16 cellular contexts compared by ENCODE assay signal in genomic region chr22:48369789-48370507, GRCh38.
DNase-seq lines count a peak whose midpoint lies in the region; ATAC-seq, FAIRE-seq and TF ChIP-seq lines count a peak whose summit lies in the region.
"Had no signal": no experiment of that assay in that cellular context is flagged by ENCODE, and none has a peak within 500 bp of the region (broad histone marks: within the 10 kb centered on the region; RNA-seq: fewer than 3 reads in every experiment).

No MANE protein-coding gene starts in this region.

- H3K9me3 ChIP-seq in HUES6 (ENCODE audit: control insufficient read depth, insufficient read depth, low read depth, low read length) (no peaks in the 10 kb centered on the region), H1 (ENCODE audit: insufficient read depth in 2 of 2, low read depth in 1 of 2, low read length in 1 of 2) (no peaks in the 10 kb centered on the region), mucosa of rectum (ENCODE audit: control insufficient read depth in 2 of 2, low read length in 2 of 2) (no peaks in the 10 kb centered on the region)
- H3K9me3 ChIP-seq: thoracic aorta had no signal

- H2AFZ ChIP-seq in H1 (ENCODE audit: low read length), result no peak overlapping the region
- H2AFZ ChIP-seq: parathyroid adenoma had no signal

- peak overlapping the region; percentile 98 for H2BK5ac ChIP-seq in H1 (ENCODE audit: low read depth, low read length)

- H3K4me1 ChIP-seq in HUES6 (ENCODE audit: control insufficient read depth, insufficient read depth, low read length) (peaks cover 36% of the 10 kb centered on the region), H1 (replicated peaks in 1 of 4; ENCODE audit: control insufficient read depth in 3 of 4, insufficient read depth in 4 of 4, low read length in 3 of 4) (peaks cover 15 to 32% (median 24%) of the 10 kb centered on the region in 4 experiments), mucosa of rectum (ENCODE audit: control insufficient read depth in 2 of 2, insufficient read depth in 2 of 2, low read length in 2 of 2) (peaks cover 12 to 13% of the 10 kb centered on the region in 2 donors)
- H3K4me1 ChIP-seq: parathyroid adenoma had no signal

- H4K5ac ChIP-seq in H1 (ENCODE audit: insufficient read length, low read depth, low read length), result peak overlapping the region; percentile 69

- CTCF ChIA-PET in H1 (lab: Charles Lee; ENCODE audit: partially characterized antibody), result no interaction called here

- H3K23me2 ChIP-seq in H1 (ENCODE audit: low read depth, low read length), result no peaks in the 10 kb centered on the region

- H3K23ac ChIP-seq in H1 (ENCODE audit: insufficient read length), result no peak overlapping the region

- no peaks in the 10 kb centered on the region for H4K20me1 ChIP-seq in H1 (replicated peaks in 1 of 2; ENCODE audit: control insufficient read depth in 1 of 2, insufficient read depth in 2 of 2, low read length in 2 of 2)

- H4K91ac ChIP-seq in H1 (replicated peaks; ENCODE audit: insufficient read length, low read length), result peak overlapping the region; percentile 29

- H3K4me3 ChIP-seq in HUES6 (ENCODE audit: low read depth, low read length) (0 out of 2 replicates have a peak overlapping the region, but pooled peaks have one; percentile 2), H1 (ENCODE audit: extremely low read depth in 1 of 4, insufficient read depth in 2 of 4, low read depth in 3 of 4, low read length in 4 of 4) (peak overlapping the region in 3 of 4 experiments; percentile 34 to 42 (median 40); a peak in 4 of 8 replicates), mucosa of rectum (ENCODE audit: low read length in 2 of 2) (peak overlapping the region; percentile 3 to 30)
- H3K4me3 ChIP-seq: thoracic aorta had no signal

- peak overlapping the region; percentile 97; the same call in 1 of the 2 replicates for H2BK20ac ChIP-seq in H1 (ENCODE audit: low read length)

- peak overlapping the region; percentile 58 to 66 for H3K4me2 ChIP-seq in H1 (ENCODE audit: insufficient read depth in 1 of 2, low read depth in 2 of 2, low read length in 2 of 2)

- H3K27me3 ChIP-seq in HUES6 (ENCODE audit: control insufficient read depth, insufficient read depth, low read length) (no peaks in the 10 kb centered on the region), H1 (replicated peaks in 1 of 4; ENCODE audit: control insufficient read depth in 3 of 4, extremely low read depth in 1 of 4, insufficient read depth in 3 of 4, low read length in 3 of 4) (peaks cover 0 to 2% (median 0%) of the 10 kb centered on the region in 4 experiments; a peak in 3 of 7 replicates), mucosa of rectum (ENCODE audit: control insufficient read depth in 2 of 2, insufficient read depth in 2 of 2, low read length in 2 of 2) (no peaks in the 10 kb centered on the region)

- H3K9ac ChIP-seq in HUES6 (ENCODE audit: low read length) (no peak overlapping the region), H1 (replicated peaks in 1 of 4; ENCODE audit: extremely low read depth in 1 of 4, low read depth in 3 of 4, low read length in 3 of 4) (peak overlapping the region in 2 of 4 experiments; percentile 20 to 53; a peak in 4 of 7 replicates), mucosa of rectum (ENCODE audit: low read depth in 1 of 2, low read length in 2 of 2) (no peak overlapping the region)
- H3K9ac ChIP-seq: parathyroid adenoma had no signal

- no peak overlapping the region for H3K14ac ChIP-seq in H1 (ENCODE audit: insufficient read length)

- TF ChIP-seq EP300 in H1 (IDR thresholded peaks at IDR 0.05; ENCODE audit: borderline replicate concordance in 1 of 2, low read depth in 2 of 2, low read length in 2 of 2), result peak in 1 of 2 experiments; percentile 68; a peak in 1 of 3 replicates

- ATAC-seq in GM21717 (IDR thresholded peaks at IDR 0.05; ENCODE audit: unreplicated experiment) (no peak), HG03039 (IDR thresholded peaks at IDR 0.05; ENCODE audit: unreplicated experiment) (no peak)
- no peak for ATAC-seq in activated CD4-positive, CD25-positive, alpha-beta regulatory T cell treated with anti-CD3 and anti-CD28 coated beads, Interleukin-2, amount 50 U/mL, for 24 hours
- ATAC-seq: Right ventricle myocardium inferior had no signal

- POLR2A ChIA-PET in H1 (lab: Charles Lee; ENCODE audit: partially characterized antibody), result interaction anchor here (0.6 to 1.6 kb wide), 4 partner anchors 10 to 168 kb away, joined by 3 to 5 read pairs (median 4); no protein-coding TSS in a partner anchor

- no peaks in the 10 kb centered on the region; the same call in 1 of the 2 replicates for H3K79me1 ChIP-seq in H1 (ENCODE audit: low read depth, low read length)

- H3K56ac ChIP-seq in H1 (replicated peaks; ENCODE audit: insufficient read length, low read depth, low read length), result no peak overlapping the region

- peak overlapping the region; percentile 88 for H2BK12ac ChIP-seq in H1 (ENCODE audit: low read depth, low read length)

- H3K79me2 ChIP-seq in H1 (ENCODE audit: control insufficient read depth in 1 of 2, insufficient read depth in 2 of 2, low read length in 2 of 2), result no peaks in the 10 kb centered on the region
- H3K79me2 ChIP-seq: parathyroid adenoma had no signal

- H3K36me3 ChIP-seq in HUES6 (ENCODE audit: control insufficient read depth, insufficient read depth, low read length) (no peaks in the 10 kb centered on the region), H1 (ENCODE audit: control insufficient read depth in 2 of 4, insufficient read depth in 4 of 4, low read length in 3 of 4) (no peaks in the 10 kb centered on the region), mucosa of rectum (ENCODE audit: control insufficient read depth in 2 of 2, insufficient read depth in 2 of 2, low read length in 2 of 2) (no peaks in the 10 kb centered on the region)
- H3K36me3 ChIP-seq: thoracic aorta had no signal

- no peak overlapping the region for H4K8ac ChIP-seq in H1 (ENCODE audit: extremely low read depth, insufficient read depth, low read length)

- H2AK5ac ChIP-seq in H1 (ENCODE audit: low read depth, low read length), result peak overlapping the region; percentile 93; the same call in 1 of the 2 replicates

- H3K27ac ChIP-seq in HUES6 (ENCODE audit: low read depth, low read length) (peak overlapping the region; percentile 60), H1 (ENCODE audit: low read depth, low read length) (peak overlapping the region; percentile 92), mucosa of rectum (ENCODE audit: low read depth in 2 of 2, low read length in 2 of 2) (peak overlapping the region; percentile 3 to 9)
- H3K27ac ChIP-seq: parathyroid adenoma, thoracic aorta had no signal

- 9% methylated on average over 17 of the region's 17 CpGs; no CpG with 5 or more reads in 1 of the 2 experiments for WGBS in H1 (ENCODE audit: extremely low coverage in 1 of 2, insufficient coverage in 1 of 2, insufficient read length in 1 of 2, insufficient replicate concordance in 2 of 2, low coverage in 1 of 2, low lambda C conversion rate in 2 of 2, missing lambda C conversion rate in 1 of 2), 2 experiments

- DNase-seq in COLO668 (lab: John Stamatoyannopoulos, UW; ENCODE audit: unreplicated experiment) (peak; percentile 74), H1 (ENCODE audit: low read depth in 1 of 2, low spot score in 2 of 2) (peak; percentile 66 to 82), inferior parietal cortex (ENCODE audit: extremely low spot score) (no peak)
- DNase-seq: activated CD4-positive, alpha-beta T cell treated with anti-CD3 and anti-CD28 coated beads, Interleukin-2, amount 10 ng/mL, durations not matched to agents 7 days and 5 days; cortex of kidney; DMS 273 treated with DMSO at 0.1 percent for 48 hours; hippocampal formation; NCI-H1436 had no signal

- peak; percentile 85 for FAIRE-seq in H1 (lab: Jason Lieb, UNC)

- no peak overlapping the region for H2BK15ac ChIP-seq in H1 (ENCODE audit: low read length)

- no peak; a peak in 1 of 3 replicates for TF ChIP-seq POLR2A in H1 (IDR thresholded peaks at IDR 0.05; ENCODE audit: control extremely low read depth in 1 of 2, low read depth in 2 of 2, low read length in 2 of 2)

- H3K4ac ChIP-seq in H1 (replicated peaks; ENCODE audit: insufficient read length, low read depth, low read length), result no peak overlapping the region

- peak overlapping the region; percentile 95 for H3K18ac ChIP-seq in H1 (ENCODE audit: extremely low read depth, low read length)

- peak overlapping the region; percentile 71 for H2BK120ac ChIP-seq in H1 (replicated peaks; ENCODE audit: low read depth, low read length)

- TF ChIP-seq RAD21 in H1 (IDR thresholded peaks at IDR 0.05 in 1 of 2, conservative IDR thresholded peaks at IDR 0.05 in 1 of 2; ENCODE audit: low read depth in 2 of 2, low read length in 2 of 2), result peak in 1 of 2 experiments; percentile 4; a peak in 1 of 4 replicates

- no peak for TF ChIP-seq CTCF in H1 (IDR thresholded peaks at IDR 0.05; ENCODE audit: control extremely low read depth in 1 of 3, insufficient read depth in 1 of 3, low read depth in 1 of 3, low read length in 3 of 3)

TF ChIP-seq in H1, 55 proteins besides CTCF, POLR2A, EP300 and RAD21 (continues in another document):
- no peak for TF ChIP-seq CEBPB (IDR thresholded peaks at IDR 0.05; ENCODE audit: low read depth, low read length)
- 0 out of 2 replicates have a peak, but pooled peaks have one; percentile 36 for TF ChIP-seq YY1 (IDR thresholded peaks at IDR 0.05; ENCODE audit: low read depth, low read length)
- no peak for TF ChIP-seq PHF8 (conservative IDR thresholded peaks at IDR 0.05; ENCODE audit: low read depth, low read length)
- TF ChIP-seq BCL11A (IDR thresholded peaks at IDR 0.05; ENCODE audit: low read depth in 2 of 2, low read length in 2 of 2), result peak in 1 of 2 experiments; percentile 14
- TF ChIP-seq RBBP5 (IDR thresholded peaks at IDR 0.05; ENCODE audit: borderline replicate concordance, low read depth, low read length), result 0 out of 2 replicates have a peak, but pooled peaks have one; percentile 76
- TF ChIP-seq NANOG (IDR thresholded peaks at IDR 0.05; ENCODE audit: insufficient read depth, low read depth, low read length, poor library complexity, severe bottlenecking), result peak; percentile 62
- no peak for TF ChIP-seq CBX8 (IDR thresholded peaks at IDR 0.05; ENCODE audit: borderline replicate concordance, low read depth, low read length)
- no peak for TF ChIP-seq POLR2AphosphoS5 (IDR thresholded peaks at IDR 0.05; ENCODE audit: low read depth, low read length)
- no peak for TF ChIP-seq CHD1 (IDR thresholded peaks at IDR 0.05; ENCODE audit: low read depth, low read length)
- TF ChIP-seq BRCA1 (IDR thresholded peaks at IDR 0.05; ENCODE audit: low read depth, low read length), result no peak
- TF ChIP-seq GTF2F1 (IDR thresholded peaks at IDR 0.05; ENCODE audit: borderline replicate concordance, low read depth, low read length), result no peak
- TF ChIP-seq SP4 (IDR thresholded peaks at IDR 0.05; ENCODE audit: low read length), result no peak
- peak; percentile 39 to 57; a peak in 1 of 4 replicates for TF ChIP-seq HDAC2 (IDR thresholded peaks at IDR 0.05; ENCODE audit: borderline replicate concordance in 1 of 2, low read depth in 2 of 2, low read length in 2 of 2)
- TF ChIP-seq EGR1 (IDR thresholded peaks at IDR 0.05; ENCODE audit: borderline replicate concordance, low read depth, low read length), result no peak
- TF ChIP-seq KDM1A (IDR thresholded peaks at IDR 0.05; ENCODE audit: borderline replicate concordance, low read length), result no peak

Comparison
In these comparisons a context has a peak if more than half of its experiments do, and no peak if none do; other contexts are left out.
1. H3K27ac ChIP-seq: peak in every context shown above with its lines; median percentile 92 in H1; 60 in HUES6; 6 in mucosa of rectum.